Comparison of ENCODE assay signal across 2 cellular contexts in genomic region chr21:42543106-42543847, GRCh38.
TF ChIP-seq lines count a peak whose summit lies in the region.

No MANE protein-coding gene starts in this region.

TF ChIP-seq in GM23338, 12 proteins besides CTCF, POLR2A, EP300 and RAD21:
- no peak for TF ChIP-seq EZH2 (IDR thresholded peaks at IDR 0.05; ENCODE audit: low read depth, unreplicated experiment)
- no peak for TF ChIP-seq JUNB (IDR thresholded peaks at IDR 0.05; ENCODE audit: unreplicated experiment)
- no peak for TF ChIP-seq EZH2phosphoT487 (IDR thresholded peaks at IDR 0.05; ENCODE audit: unreplicated experiment)
- no peak for TF ChIP-seq ZNF114 (CRISPR knock-in tag; IDR thresholded peaks at IDR 0.05)
- TF ChIP-seq REST (IDR thresholded peaks at IDR 0.05; ENCODE audit: unreplicated experiment): no peak
TF ChIP-seq in GM23338: peak in this region for 0.

TF ChIP-seq in H1, 55 proteins besides CTCF, POLR2A, EP300 and RAD21:
- TF ChIP-seq CHD2 (IDR thresholded peaks at IDR 0.05; ENCODE audit: low read length): no peak
- TF ChIP-seq SP4 (IDR thresholded peaks at IDR 0.05; ENCODE audit: low read length): no peak
- TF ChIP-seq FOSL1 (IDR thresholded peaks at IDR 0.05; ENCODE audit: insufficient read depth, low read depth, low read length): no peak
- TF ChIP-seq SP1 (IDR thresholded peaks at IDR 0.05; ENCODE audit: low read depth, low read length): no peak
- no peak for TF ChIP-seq SIRT6 (IDR thresholded peaks at IDR 0.05; ENCODE audit: low read length)
- TF ChIP-seq CHD7 (IDR thresholded peaks at IDR 0.05; ENCODE audit: insufficient replicate concordance, low read length): no peak
- no peak for TF ChIP-seq ZNF274 (IDR thresholded peaks at IDR 0.05; ENCODE audit: borderline replicate concordance, extremely low read depth, low read length)
- TF ChIP-seq CHD1 (IDR thresholded peaks at IDR 0.05; ENCODE audit: low read depth, low read length): no peak
- no peak for TF ChIP-seq GTF2F1 (IDR thresholded peaks at IDR 0.05; ENCODE audit: borderline replicate concordance, low read depth, low read length)
- TF ChIP-seq KDM5A (IDR thresholded peaks at IDR 0.05; ENCODE audit: low read length): no peak
- TF ChIP-seq BRCA1 (IDR thresholded peaks at IDR 0.05; ENCODE audit: low read depth, low read length): no peak
- no peak for TF ChIP-seq USF2 (IDR thresholded peaks at IDR 0.05; ENCODE audit: low read length)
- TF ChIP-seq GABPA (IDR thresholded peaks at IDR 0.05; ENCODE audit: borderline replicate concordance, insufficient read depth, low read length): no peak
- TF ChIP-seq CBX8 (IDR thresholded peaks at IDR 0.05; ENCODE audit: borderline replicate concordance, low read depth, low read length): no peak
- TF ChIP-seq PHF8 (conservative IDR thresholded peaks at IDR 0.05; ENCODE audit: low read depth, low read length): no peak
- TF ChIP-seq RXRA (IDR thresholded peaks at IDR 0.05; ENCODE audit: insufficient read depth, low read depth, low read length): no peak
- no peak for TF ChIP-seq JUND (IDR thresholded peaks at IDR 0.05; ENCODE audit: low read length)
TF ChIP-seq in H1: peak in this region for 0.
